Comparison of ENCODE assay signal across 9 cellular contexts in genomic region chr17:1302761-1303160, GRCh38. TPM values are rescaled to one million over a fixed set of nuclear protein-coding genes. Genes with fewer than 3 reads are reported as not detected.
"Had no signal": no experiment of that assay in that cellular context is flagged by ENCODE, and none has a peak within 500 bp of the region (broad histone marks: within the 10 kb centered on the region; RNA-seq: fewer than 3 reads in every experiment).

No MANE protein-coding gene starts in this region.

- H3K27ac ChIP-seq: GM23248, KMS-11 had no signal

- H3K4me3 ChIP-seq: GM23248 had no signal

- H3K36me3 Mint-ChIP-seq: IgD-negative memory B cell had no signal

- H3K4me2 ChIP-seq: KMS-11 had no signal

- H3K27ac Mint-ChIP-seq: H9, IgD-negative memory B cell had no signal

- DNase-seq: GM23248, GOT3, H9, HCEC 1CT, KBM-7 had no signal

- H3K4me1 Mint-ChIP-seq: IgD-negative memory B cell had no signal

- H3K4me3 Mint-ChIP-seq: H9, IgD-negative memory B cell had no signal

- H2AFZ ChIP-seq: GM23248 had no signal

RNA-seq across cellular contexts. Expression of gene TRARG1, which starts 23.3 kb away (rescaled TPM):
- total RNA-seq: GM23248, H4, H9, HT-29 had no signal

RNA-seq across cellular contexts. Expression of gene BHLHA9, which starts 32.5 kb away (rescaled TPM):
- total RNA-seq: GM23248, H4, H9, HT-29 had no signal
